ENCODE assay signal across 8 cellular contexts in the genomic region with DNA sequence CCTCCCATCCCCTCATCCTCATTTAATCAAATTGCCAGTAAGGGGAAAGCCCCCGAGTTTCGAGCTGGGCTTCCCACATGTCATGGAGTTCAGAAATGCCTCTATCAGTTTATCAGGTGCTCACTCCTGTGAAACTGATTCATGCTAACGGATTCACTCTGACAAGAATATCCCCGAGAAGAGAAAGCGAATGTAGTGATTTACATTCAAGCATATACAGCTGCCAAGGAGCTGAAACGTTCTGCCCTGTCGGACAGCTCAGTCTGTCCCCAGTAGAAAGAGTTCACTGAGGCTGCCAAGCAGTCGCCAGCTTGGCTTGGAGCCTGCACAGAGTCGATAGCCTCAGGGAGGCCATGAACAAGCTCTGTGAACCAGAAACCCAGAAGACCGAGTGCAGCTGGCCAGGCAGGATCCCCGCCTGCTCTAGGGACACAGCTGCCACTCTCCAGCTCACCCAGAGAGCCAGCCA.
DNase-seq lines count a peak whose midpoint lies in the region; ATAC-seq and TF ChIP-seq lines count a peak whose summit lies in the region.

No MANE protein-coding gene starts in this region.

- H3K4me3 Mint-ChIP-seq in progenitor cell of endocrine pancreas (ENCODE audit: low read depth), result no peak overlapping the region

- in situ Hi-C loops in gastrocnemius medialis (cut with MboI; ENCODE audit: low sequenced_read_pairs in 4 of 4), result no loop called here

- no peak for TF ChIP-seq POLR2A in gastrocnemius medialis (IDR thresholded peaks at IDR 0.05)

- peak overlapping the region; percentile 39 for H3K4me3 ChIP-seq in GM12865 (ENCODE audit: low read depth, low read length)
- H3K4me3 ChIP-seq in gastrocnemius medialis, result peak overlapping the region in 2 of 4 donors; percentile 22 to 37

- H3K36me3 Mint-ChIP-seq in progenitor cell of endocrine pancreas (ENCODE audit: insufficient read depth), result no peaks in the 10 kb centered on the region

- H3K4me1 Mint-ChIP-seq in progenitor cell of endocrine pancreas (ENCODE audit: low read depth), result peaks cover 2% of the 10 kb centered on the region

- DNase-seq in GM12865 (ENCODE audit: low read depth) (peak; percentile 93), GM20000 (ENCODE audit: low spot score) (peak; percentile 60), cerebellar cortex (ENCODE audit: low spot score) (peak; percentile 24), gastrocnemius medialis (peak; percentile 72 to 73), NCI-H510A treated with DMSO at 0.1 percent for 48 hours (lab: John Stamatoyannopoulos, UW) (no peak), progenitor cell of endocrine pancreas (ENCODE audit: low spot score, unreplicated experiment) (no peak)
- no peak for DNase-seq in activated CD4-positive, alpha-beta T cell treated with anti-CD3 and anti-CD28 coated beads for 1 hour

- ATAC-seq in HG03457 (IDR thresholded peaks at IDR 0.05; ENCODE audit: unreplicated experiment), result peak; percentile 80
- ATAC-seq in gastrocnemius medialis, result peak; percentile 70 to 88

- peaks cover 10 to 25% of the 10 kb centered on the region in 2 donors for H3K4me1 ChIP-seq in gastrocnemius medialis

- H3K27ac ChIP-seq in gastrocnemius medialis, result peak overlapping the region; percentile 27 to 84 (median 54)

- intact Hi-C loops in gastrocnemius medialis (cut with DNase I; ENCODE audit: low total_unique reads), result loop anchor here (5.0 kb wide), 1 partner anchor 200 kb away; no protein-coding TSS in a partner anchor

- peaks cover 22% of the 10 kb centered on the region for H3K27me3 Mint-ChIP-seq in progenitor cell of endocrine pancreas

- H3K9me3 ChIP-seq in gastrocnemius medialis, result no peaks in the 10 kb centered on the region

- H3K27ac Mint-ChIP-seq in progenitor cell of endocrine pancreas, result no peak overlapping the region

- H3K36me3 ChIP-seq in gastrocnemius medialis, result no peaks in the 10 kb centered on the region

- H3K9me3 Mint-ChIP-seq in progenitor cell of endocrine pancreas (ENCODE audit: low read depth), result peaks cover 4% of the 10 kb centered on the region

- no peaks in the 10 kb centered on the region for H3K27me3 ChIP-seq in gastrocnemius medialis

- TF ChIP-seq CTCF in GM12865 (IDR thresholded peaks at IDR 0.05; ENCODE audit: insufficient read depth, low read depth, low read length, missing control alignments), result no peak
- no peak for TF ChIP-seq CTCF in GM20000 (IDR thresholded peaks at IDR 0.05; ENCODE audit: extremely low read depth, missing control alignments)
- no peak for TF ChIP-seq CTCF in gastrocnemius medialis (IDR thresholded peaks at IDR 0.05 in 4 of 5, conservative IDR thresholded peaks at IDR 0.05 in 1 of 5)
- TF ChIP-seq CTCF in progenitor cell of endocrine pancreas (IDR thresholded peaks at IDR 0.05; ENCODE audit: unreplicated experiment), result no peak

Comparison
In these comparisons a context has a peak if more than half of its experiments do, and no peak if none do; other contexts are left out.
1. DNase-seq: peak in GM12865 (single experiment), GM20000 (single experiment), cerebellar cortex (single experiment) and gastrocnemius medialis (2 of 2); none in NCI-H510A treated with DMSO at 0.1 percent for 48 hours (single experiment), progenitor cell of endocrine pancreas (single experiment) and activated CD4-positive, alpha-beta T cell treated with anti-CD3 and anti-CD28 coated beads for 1 hour (single experiment).